Comparison of ENCODE assay signal across 1 cellular context in the genomic region with DNA sequence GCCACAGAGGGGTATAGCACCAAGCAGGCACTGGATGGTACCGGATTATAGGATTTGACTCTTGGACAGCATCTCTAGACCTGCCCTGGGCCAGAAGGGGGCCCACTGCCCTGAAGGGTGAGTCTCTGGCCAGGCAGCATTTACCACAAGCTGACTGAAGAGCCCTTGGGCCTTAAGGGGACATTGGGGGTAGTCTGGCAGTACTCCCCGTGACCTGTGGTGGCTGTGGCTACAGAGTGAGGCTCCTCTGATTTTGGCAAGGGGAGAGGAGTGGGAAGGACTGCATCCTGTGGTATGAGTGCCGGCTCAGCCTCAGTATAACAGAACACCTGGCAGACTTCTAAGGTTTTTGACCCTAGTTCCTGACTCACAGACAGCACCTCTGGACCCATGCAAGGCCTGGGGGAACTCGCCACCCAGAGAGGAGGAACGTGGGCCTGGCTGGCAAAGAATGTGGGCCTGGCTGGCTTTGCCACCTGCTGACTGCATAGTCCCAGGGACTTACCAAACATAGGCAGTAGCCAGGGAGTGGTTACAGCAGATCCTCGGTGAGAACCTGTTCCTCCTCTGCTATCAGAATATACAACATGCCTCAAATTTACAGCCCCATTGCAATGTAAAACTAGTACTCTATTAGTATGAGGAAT.
TF ChIP-seq lines count a peak whose summit lies in the region.

No MANE protein-coding gene starts in this region.

TF ChIP-seq in GM23338, 12 proteins besides CTCF, POLR2A, EP300 and RAD21 (continued from another document):
- TF ChIP-seq, protein P1, sequence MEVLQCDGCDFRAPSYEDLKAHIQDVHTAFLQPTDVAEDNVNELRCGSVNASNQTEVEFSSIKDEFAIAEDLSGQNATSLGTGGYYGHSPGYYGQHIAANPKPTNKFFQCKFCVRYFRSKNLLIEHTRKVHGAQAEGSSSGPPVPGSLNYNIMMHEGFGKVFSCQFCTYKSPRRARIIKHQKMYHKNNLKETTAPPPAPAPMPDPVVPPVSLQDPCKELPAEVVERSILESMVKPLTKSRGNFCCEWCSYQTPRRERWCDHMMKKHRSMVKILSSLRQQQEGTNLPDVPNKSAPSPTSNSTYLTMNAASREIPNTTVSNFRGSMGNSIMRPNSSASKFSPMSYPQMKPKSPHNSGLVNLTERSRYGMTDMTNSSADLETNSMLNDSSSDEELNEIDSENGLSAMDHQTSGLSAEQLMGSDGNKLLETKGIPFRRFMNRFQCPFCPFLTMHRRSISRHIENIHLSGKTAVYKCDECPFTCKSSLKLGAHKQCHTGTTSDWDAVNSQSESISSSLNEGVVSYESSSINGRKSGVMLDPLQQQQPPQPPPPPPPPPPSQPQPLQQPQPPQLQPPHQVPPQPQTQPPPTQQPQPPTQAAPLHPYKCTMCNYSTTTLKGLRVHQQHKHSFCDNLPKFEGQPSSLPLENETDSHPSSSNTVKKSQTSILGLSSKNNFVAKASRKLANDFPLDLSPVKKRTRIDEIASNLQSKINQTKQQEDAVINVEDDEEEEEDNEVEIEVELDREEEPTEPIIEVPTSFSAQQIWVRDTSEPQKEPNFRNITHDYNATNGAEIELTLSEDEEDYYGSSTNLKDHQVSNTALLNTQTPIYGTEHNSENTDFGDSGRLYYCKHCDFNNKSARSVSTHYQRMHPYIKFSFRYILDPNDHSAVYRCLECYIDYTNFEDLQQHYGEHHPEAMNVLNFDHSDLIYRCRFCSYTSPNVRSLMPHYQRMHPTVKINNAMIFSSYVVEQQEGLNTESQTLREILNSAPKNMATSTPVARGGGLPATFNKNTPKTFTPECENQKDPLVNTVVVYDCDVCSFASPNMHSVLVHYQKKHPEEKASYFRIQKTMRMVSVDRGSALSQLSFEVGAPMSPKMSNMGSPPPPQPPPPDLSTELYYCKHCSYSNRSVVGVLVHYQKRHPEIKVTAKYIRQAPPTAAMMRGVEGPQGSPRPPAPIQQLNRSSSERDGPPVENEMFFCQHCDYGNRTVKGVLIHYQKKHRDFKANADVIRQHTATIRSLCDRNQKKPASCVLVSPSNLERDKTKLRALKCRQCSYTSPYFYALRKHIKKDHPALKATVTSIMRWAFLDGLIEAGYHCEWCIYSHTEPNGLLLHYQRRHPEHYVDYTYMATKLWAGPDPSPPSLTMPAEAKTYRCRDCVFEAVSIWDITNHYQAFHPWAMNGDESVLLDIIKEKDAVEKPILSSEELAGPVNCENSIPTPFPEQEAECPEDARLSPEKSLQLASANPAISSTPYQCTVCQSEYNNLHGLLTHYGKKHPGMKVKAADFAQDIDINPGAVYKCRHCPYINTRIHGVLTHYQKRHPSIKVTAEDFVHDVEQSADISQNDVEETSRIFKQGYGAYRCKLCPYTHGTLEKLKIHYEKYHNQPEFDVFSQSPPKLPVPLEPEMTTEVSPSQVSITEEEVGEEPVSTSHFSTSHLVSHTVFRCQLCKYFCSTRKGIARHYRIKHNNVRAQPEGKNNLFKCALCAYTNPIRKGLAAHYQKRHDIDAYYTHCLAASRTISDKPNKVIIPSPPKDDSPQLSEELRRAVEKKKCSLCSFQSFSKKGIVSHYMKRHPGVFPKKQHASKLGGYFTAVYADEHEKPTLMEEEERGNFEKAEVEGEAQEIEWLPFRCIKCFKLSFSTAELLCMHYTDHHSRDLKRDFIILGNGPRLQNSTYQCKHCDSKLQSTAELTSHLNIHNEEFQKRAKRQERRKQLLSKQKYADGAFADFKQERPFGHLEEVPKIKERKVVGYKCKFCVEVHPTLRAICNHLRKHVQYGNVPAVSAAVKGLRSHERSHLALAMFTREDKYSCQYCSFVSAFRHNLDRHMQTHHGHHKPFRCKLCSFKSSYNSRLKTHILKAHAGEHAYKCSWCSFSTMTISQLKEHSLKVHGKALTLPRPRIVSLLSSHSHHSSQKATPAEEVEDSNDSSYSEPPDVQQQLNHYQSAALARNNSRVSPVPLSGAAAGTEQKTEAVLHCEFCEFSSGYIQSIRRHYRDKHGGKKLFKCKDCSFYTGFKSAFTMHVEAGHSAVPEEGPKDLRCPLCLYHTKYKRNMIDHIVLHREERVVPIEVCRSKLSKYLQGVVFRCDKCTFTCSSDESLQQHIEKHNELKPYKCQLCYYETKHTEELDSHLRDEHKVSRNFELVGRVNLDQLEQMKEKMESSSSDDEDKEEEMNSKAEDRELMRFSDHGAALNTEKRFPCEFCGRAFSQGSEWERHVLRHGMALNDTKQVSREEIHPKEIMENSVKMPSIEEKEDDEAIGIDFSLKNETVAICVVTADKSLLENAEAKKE (CRISPR knock-in tag; IDR thresholded peaks at IDR 0.05) = no peak
- TF ChIP-seq CREB1 (CRISPR knock-in tag; IDR thresholded peaks at IDR 0.05; ENCODE audit: low read depth) = no peak
- TF ChIP-seq EZH2phosphoT487 (IDR thresholded peaks at IDR 0.05; ENCODE audit: unreplicated experiment) = no peak
